Comparison of ENCODE assay signal across 1 cellular context in the genomic region with DNA sequence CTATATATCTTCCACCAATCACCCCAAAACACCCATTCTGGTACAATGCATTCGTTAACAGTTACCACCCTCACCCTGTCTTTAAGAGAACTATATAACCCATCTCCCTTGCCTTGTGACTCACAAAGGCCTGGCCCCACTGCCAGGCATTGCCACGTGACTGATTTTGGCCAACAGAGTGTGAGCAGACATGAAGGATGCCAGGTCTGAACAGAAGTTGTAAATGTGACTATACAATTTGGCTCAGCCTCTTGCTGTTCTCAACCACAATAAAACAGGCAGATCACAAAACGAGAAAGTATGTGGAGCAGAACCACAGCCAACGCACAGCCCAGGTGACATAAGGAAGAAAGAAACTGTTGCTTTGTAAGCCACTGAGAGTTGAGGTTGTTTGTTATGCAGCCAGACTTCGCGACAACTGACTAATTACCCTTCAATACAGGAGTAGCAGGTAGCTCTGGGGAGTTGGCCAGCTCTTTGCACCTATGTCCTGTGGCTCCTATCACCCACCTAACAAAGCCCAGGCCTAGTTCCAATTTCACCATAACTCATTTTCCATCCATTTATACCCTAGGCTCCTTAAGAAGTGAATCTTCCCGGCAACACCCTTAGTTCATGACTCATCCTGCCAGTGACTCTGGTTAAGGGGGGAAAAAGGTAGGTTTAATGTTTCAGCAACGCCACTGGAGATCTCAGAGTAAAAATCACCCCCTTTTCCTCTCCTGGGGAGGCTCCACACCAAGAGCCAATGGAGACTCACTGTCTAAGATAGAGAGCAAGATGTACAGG.
TF ChIP-seq lines count a peak whose summit lies in the region.

No MANE protein-coding gene starts in this region.

TF ChIP-seq in GM23338, 12 proteins besides CTCF, POLR2A, EP300 and RAD21 (continued from another document):
- no peak for TF ChIP-seq ZNF462 (CRISPR knock-in tag; IDR thresholded peaks at IDR 0.05)
- TF ChIP-seq EZH2phosphoT487 (IDR thresholded peaks at IDR 0.05; ENCODE audit: unreplicated experiment), result no peak
- TF ChIP-seq ZNF331 (CRISPR knock-in tag; IDR thresholded peaks at IDR 0.05; ENCODE audit: low read depth), result no peak
- TF ChIP-seq EZH2 (IDR thresholded peaks at IDR 0.05; ENCODE audit: low read depth, unreplicated experiment), result no peak
- TF ChIP-seq, protein P1, sequence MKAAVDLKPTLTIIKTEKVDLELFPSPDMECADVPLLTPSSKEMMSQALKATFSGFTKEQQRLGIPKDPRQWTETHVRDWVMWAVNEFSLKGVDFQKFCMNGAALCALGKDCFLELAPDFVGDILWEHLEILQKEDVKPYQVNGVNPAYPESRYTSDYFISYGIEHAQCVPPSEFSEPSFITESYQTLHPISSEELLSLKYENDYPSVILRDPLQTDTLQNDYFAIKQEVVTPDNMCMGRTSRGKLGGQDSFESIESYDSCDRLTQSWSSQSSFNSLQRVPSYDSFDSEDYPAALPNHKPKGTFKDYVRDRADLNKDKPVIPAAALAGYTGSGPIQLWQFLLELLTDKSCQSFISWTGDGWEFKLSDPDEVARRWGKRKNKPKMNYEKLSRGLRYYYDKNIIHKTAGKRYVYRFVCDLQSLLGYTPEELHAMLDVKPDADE (IDR thresholded peaks at IDR 0.05), result no peak
- no peak for TF ChIP-seq ZNF114 (CRISPR knock-in tag; IDR thresholded peaks at IDR 0.05)
- TF ChIP-seq JUNB (IDR thresholded peaks at IDR 0.05; ENCODE audit: unreplicated experiment), result no peak
- TF ChIP-seq STAT1 (IDR thresholded peaks at IDR 0.05; ENCODE audit: unreplicated experiment), result no peak
- no peak for TF ChIP-seq POLR2AphosphoS5 (IDR thresholded peaks at IDR 0.05; ENCODE audit: low read depth)
- TF ChIP-seq CREB1 (CRISPR knock-in tag; IDR thresholded peaks at IDR 0.05; ENCODE audit: low read depth), result no peak
